Comparison of ENCODE assay signal across 7 cellular contexts in the genomic region with DNA sequence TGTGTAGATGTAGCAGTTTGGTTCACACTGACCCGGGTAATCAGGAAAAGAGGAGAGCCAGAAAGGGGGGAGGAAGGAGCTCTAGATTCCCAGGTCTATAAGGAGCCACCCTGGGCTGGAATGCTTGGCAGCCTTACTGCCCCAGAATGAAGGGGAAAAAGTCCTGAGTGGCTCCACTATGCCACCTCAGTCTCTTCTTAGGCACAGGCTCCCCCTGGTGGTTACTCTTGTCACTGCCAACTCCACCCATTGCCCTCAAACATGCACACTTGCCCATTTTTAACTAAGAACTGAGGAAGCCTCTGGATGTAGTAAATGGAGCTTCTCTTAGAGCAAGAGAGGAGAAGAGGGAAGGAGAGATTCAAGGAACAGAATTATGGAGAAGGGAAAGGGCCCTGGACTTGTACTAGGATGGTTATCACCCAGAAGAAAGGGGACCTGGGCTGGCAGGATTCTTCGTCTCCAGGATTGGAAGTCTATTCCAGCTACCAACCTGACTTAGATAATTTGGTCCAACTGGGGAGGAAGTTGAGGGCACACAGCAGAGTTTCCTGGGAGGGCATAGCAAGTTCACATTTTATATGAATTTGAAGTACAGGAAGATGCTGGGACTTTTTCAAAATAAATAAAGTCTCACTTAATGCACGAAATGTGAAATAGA. TPM values are rescaled to one million over a fixed set of nuclear protein-coding genes. Genes with fewer than 3 reads are reported as not detected.
A peak's percentile ranks its signal among the peaks of the same experiment; 100 is the strongest.
DNase-seq lines count a peak whose midpoint lies in the region; ATAC-seq, FAIRE-seq and TF ChIP-seq lines count a peak whose summit lies in the region.

No MANE protein-coding gene starts in this region.

- peak; percentile 97 for ATAC-seq in SK-N-SH treated with all-trans-retinoic acid at 6 μM for 48 hours

- DNase-seq in MV-4-11 (lab: John Stamatoyannopoulos, UW), result peak; percentile 61
- peak; percentile 90 for DNase-seq in activated naive CD4-positive, alpha-beta T cell treated with anti-CD3 and anti-CD28 coated beads for 36 hours
- peak; percentile 87 for DNase-seq in glutamatergic neuron
- peak; percentile 55 to 95 (median 86) for DNase-seq in posterior cingulate gyrus
- DNase-seq in urothelium cell line (ENCODE audit: low spot score), result peak; percentile 83

- H3K36me3 Mint-ChIP-seq in activated naive CD4-positive, alpha-beta T cell treated with anti-CD3 and anti-CD28 coated beads for 36 hours (ENCODE audit: low read depth), result no peaks in the 10 kb centered on the region
- peaks cover under 1% of the 10 kb centered on the region for H3K36me3 Mint-ChIP-seq in glutamatergic neuron (ENCODE audit: unreplicated experiment)

- H3K27me3 Mint-ChIP-seq in activated naive CD4-positive, alpha-beta T cell treated with anti-CD3 and anti-CD28 coated beads for 36 hours (ENCODE audit: low read depth), result no peaks in the 10 kb centered on the region
- H3K27me3 Mint-ChIP-seq in glutamatergic neuron (ENCODE audit: unreplicated experiment), result peaks cover 9% of the 10 kb centered on the region

- no peak overlapping the region for H3K4me3 Mint-ChIP-seq in activated naive CD4-positive, alpha-beta T cell treated with anti-CD3 and anti-CD28 coated beads for 36 hours
- no peak overlapping the region for H3K4me3 Mint-ChIP-seq in glutamatergic neuron (ENCODE audit: unreplicated experiment)

- FAIRE-seq in urothelium cell line (lab: Jason Lieb, UNC), result no peak

- no peak overlapping the region for H3K27ac Mint-ChIP-seq in activated naive CD4-positive, alpha-beta T cell treated with anti-CD3 and anti-CD28 coated beads for 36 hours
- no peak overlapping the region for H3K27ac Mint-ChIP-seq in glutamatergic neuron (ENCODE audit: unreplicated experiment)

- H3K4me1 Mint-ChIP-seq in activated naive CD4-positive, alpha-beta T cell treated with anti-CD3 and anti-CD28 coated beads for 36 hours (ENCODE audit: low read depth), result no peaks in the 10 kb centered on the region
- peaks cover 5% of the 10 kb centered on the region for H3K4me1 Mint-ChIP-seq in glutamatergic neuron (ENCODE audit: low read depth, unreplicated experiment)

- TF ChIP-seq CTCF in GM12875 (IDR thresholded peaks at IDR 0.05; ENCODE audit: borderline replicate concordance, insufficient read depth, low read depth, low read length) (peak; percentile 90), glutamatergic neuron (IDR thresholded peaks at IDR 0.05; ENCODE audit: partially characterized antibody, unreplicated experiment) (peak; percentile 93)

- intact Hi-C loops in activated naive CD4-positive, alpha-beta T cell treated with anti-CD3 and anti-CD28 coated beads for 36 hours (cut with micrococcal nuclease), result loop anchor here (1.0 kb wide), 4 partner anchors 63 to 292 kb away; no protein-coding TSS in a partner anchor
- intact Hi-C loops in posterior cingulate gyrus (cut with DNase I), result loop anchor here (1.0 to 5.0 kb wide), 2 partner anchors 186 to 233 kb away; no protein-coding TSS in a partner anchor

- CTCF ChIA-PET in activated naive CD4-positive, alpha-beta T cell treated with anti-CD3 and anti-CD28 coated beads for 36 hours (lab: Charles Lee), result interaction anchor here (0.6 to 5.4 kb wide), 33 partner anchors 10 to 302 kb away, joined by 3 to 45 read pairs (median 4); no protein-coding TSS in a partner anchor

- H3K9me3 Mint-ChIP-seq in activated naive CD4-positive, alpha-beta T cell treated with anti-CD3 and anti-CD28 coated beads for 36 hours, result no peaks in the 10 kb centered on the region
- H3K9me3 Mint-ChIP-seq in glutamatergic neuron (ENCODE audit: unreplicated experiment), result peaks cover 5% of the 10 kb centered on the region

- H3K4me3 ChIP-seq in GM12875 (ENCODE audit: low read depth, low read length), result no peak overlapping the region

TF ChIP-seq in SK-N-SH treated with all-trans-retinoic acid at 6 μM for 48 hours, 23 proteins besides CTCF, POLR2A, EP300 and RAD21:
- TF ChIP-seq, protein P1, sequence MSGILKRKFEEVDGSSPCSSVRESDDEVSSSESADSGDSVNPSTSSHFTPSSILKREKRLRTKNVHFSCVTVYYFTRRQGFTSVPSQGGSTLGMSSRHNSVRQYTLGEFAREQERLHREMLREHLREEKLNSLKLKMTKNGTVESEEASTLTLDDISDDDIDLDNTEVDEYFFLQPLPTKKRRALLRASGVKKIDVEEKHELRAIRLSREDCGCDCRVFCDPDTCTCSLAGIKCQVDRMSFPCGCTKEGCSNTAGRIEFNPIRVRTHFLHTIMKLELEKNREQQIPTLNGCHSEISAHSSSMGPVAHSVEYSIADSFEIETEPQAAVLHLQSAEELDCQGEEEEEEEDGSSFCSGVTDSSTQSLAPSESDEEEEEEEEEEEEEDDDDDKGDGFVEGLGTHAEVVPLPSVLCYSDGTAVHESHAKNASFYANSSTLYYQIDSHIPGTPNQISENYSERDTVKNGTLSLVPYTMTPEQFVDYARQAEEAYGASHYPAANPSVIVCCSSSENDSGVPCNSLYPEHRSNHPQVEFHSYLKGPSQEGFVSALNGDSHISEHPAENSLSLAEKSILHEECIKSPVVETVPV (CRISPR knock-in tag; IDR thresholded peaks at IDR 0.05), result no peak
- no peak for TF ChIP-seq ZFP3 (CRISPR knock-in tag; IDR thresholded peaks at IDR 0.05)
- no peak for TF ChIP-seq ZNF8 (CRISPR knock-in tag; IDR thresholded peaks at IDR 0.05)
- no peak for TF ChIP-seq OSR1 (CRISPR knock-in tag; IDR thresholded peaks at IDR 0.05)

RNA-seq across cellular contexts. Expression of gene HPS6, which starts 7.8 kb away (rescaled TPM):
- total RNA-seq in activated naive CD4-positive, alpha-beta T cell treated with anti-CD3 and anti-CD28 coated beads for 36 hours, result 1 to 10 TPM; 8.7 to 8.8 TPM
- 22.1 TPM for total RNA-seq in glutamatergic neuron (ENCODE audit: unreplicated experiment)

RNA-seq across cellular contexts. Expression of gene ARMH3, which starts 17.0 kb away (rescaled TPM):
- total RNA-seq in activated naive CD4-positive, alpha-beta T cell treated with anti-CD3 and anti-CD28 coated beads for 36 hours, result 10 to 100 TPM; 12.3 to 12.6 TPM
- total RNA-seq in glutamatergic neuron (ENCODE audit: unreplicated experiment), result 48.1 TPM

RNA-seq across cellular contexts. Expression of gene LDB1, which starts 47.2 kb away (rescaled TPM):
- 10 to 100 TPM; 46.5 to 46.6 TPM for total RNA-seq in activated naive CD4-positive, alpha-beta T cell treated with anti-CD3 and anti-CD28 coated beads for 36 hours
- 310 TPM for total RNA-seq in glutamatergic neuron (ENCODE audit: unreplicated experiment)

RNA-seq across cellular contexts. Expression of gene PPRC1, which starts 59.8 kb away (rescaled TPM):
- 10 to 100 TPM; 54.6 to 55.0 TPM for total RNA-seq in activated naive CD4-positive, alpha-beta T cell treated with anti-CD3 and anti-CD28 coated beads for 36 hours
- 21.6 TPM for total RNA-seq in glutamatergic neuron (ENCODE audit: unreplicated experiment)
